In the genomic region with DNA sequence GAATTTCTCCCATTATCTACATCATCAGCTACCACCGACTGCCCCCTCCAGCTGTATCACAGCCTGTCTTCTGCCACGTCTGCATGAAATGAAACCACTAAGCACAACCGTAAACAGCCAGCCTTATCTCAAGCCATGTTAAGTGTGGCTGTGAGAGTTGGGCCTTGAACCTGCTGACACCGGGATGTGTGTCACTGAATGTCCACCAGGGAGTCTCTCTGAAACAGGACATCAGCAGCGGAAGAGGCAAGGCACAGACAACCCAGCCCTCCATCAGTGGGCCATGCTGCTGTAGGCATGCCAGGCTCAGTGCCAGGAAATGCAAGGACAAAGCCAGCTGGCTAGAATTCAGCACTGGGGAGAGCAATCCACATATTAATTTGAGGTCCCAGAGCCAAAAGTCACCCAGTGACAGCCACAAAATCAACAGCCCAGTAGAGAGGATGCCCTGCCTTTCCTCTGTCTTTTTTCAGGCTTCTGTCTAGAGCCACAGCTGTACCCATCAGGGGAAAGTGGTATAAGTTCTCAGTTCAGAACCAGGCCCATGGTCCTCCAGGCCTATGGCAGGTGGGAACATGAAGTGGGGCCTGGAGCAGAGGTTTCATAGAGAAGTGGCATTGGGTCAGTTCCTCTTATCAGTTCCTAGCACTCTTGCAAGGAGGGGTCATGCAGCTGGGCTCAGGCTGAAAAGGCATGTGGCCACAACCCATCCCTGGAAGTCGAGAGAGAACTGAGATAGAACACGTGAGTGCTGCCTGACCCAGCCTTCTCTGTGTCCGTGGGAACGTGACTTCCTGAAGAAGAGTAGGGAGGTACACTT, we compare ENCODE assay signal across 1 cellular context.
TF ChIP-seq lines count a peak whose summit lies in the region.

No MANE protein-coding gene starts in this region.

TF ChIP-seq in K562, 482 proteins besides CTCF, POLR2A, EP300 and RAD21 (continued from another document and continues in another):
- TF ChIP-seq, protein P1, sequence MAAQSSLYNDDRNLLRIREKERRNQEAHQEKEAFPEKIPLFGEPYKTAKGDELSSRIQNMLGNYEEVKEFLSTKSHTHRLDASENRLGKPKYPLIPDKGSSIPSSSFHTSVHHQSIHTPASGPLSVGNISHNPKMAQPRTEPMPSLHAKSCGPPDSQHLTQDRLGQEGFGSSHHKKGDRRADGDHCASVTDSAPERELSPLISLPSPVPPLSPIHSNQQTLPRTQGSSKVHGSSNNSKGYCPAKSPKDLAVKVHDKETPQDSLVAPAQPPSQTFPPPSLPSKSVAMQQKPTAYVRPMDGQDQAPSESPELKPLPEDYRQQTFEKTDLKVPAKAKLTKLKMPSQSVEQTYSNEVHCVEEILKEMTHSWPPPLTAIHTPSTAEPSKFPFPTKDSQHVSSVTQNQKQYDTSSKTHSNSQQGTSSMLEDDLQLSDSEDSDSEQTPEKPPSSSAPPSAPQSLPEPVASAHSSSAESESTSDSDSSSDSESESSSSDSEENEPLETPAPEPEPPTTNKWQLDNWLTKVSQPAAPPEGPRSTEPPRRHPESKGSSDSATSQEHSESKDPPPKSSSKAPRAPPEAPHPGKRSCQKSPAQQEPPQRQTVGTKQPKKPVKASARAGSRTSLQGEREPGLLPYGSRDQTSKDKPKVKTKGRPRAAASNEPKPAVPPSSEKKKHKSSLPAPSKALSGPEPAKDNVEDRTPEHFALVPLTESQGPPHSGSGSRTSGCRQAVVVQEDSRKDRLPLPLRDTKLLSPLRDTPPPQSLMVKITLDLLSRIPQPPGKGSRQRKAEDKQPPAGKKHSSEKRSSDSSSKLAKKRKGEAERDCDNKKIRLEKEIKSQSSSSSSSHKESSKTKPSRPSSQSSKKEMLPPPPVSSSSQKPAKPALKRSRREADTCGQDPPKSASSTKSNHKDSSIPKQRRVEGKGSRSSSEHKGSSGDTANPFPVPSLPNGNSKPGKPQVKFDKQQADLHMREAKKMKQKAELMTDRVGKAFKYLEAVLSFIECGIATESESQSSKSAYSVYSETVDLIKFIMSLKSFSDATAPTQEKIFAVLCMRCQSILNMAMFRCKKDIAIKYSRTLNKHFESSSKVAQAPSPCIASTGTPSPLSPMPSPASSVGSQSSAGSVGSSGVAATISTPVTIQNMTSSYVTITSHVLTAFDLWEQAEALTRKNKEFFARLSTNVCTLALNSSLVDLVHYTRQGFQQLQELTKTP (IDR thresholded peaks at IDR 0.05; ENCODE audit: low read depth in 1 of 2, partially characterized antibody in 2 of 2): no peak
- TF ChIP-seq, protein P2, sequence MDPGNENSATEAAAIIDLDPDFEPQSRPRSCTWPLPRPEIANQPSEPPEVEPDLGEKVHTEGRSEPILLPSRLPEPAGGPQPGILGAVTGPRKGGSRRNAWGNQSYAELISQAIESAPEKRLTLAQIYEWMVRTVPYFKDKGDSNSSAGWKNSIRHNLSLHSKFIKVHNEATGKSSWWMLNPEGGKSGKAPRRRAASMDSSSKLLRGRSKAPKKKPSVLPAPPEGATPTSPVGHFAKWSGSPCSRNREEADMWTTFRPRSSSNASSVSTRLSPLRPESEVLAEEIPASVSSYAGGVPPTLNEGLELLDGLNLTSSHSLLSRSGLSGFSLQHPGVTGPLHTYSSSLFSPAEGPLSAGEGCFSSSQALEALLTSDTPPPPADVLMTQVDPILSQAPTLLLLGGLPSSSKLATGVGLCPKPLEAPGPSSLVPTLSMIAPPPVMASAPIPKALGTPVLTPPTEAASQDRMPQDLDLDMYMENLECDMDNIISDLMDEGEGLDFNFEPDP (CRISPR knock-in tag; IDR thresholded peaks at IDR 0.05): no peak
- TF ChIP-seq NBN (IDR thresholded peaks at IDR 0.05; ENCODE audit: low read depth) (peak; percentile 50; the same call in 1 of the 2 replicates), DACH1 (IDR thresholded peaks at IDR 0.05; ENCODE audit: partially characterized antibody) (peak; percentile 36), POLR2G (IDR thresholded peaks at IDR 0.05; ENCODE audit: low read depth, low read length) (no peak), HCFC1 (IDR thresholded peaks at IDR 0.05; ENCODE audit: low read depth, low read length) (no peak), ZNF830 (CRISPR knock-in tag; IDR thresholded peaks at IDR 0.05) (no peak), ZNF174 (CRISPR knock-in tag; IDR thresholded peaks at IDR 0.05) (no peak), MXD1 (CRISPR knock-in tag; IDR thresholded peaks at IDR 0.05; ENCODE audit: borderline replicate concordance, poor library complexity, severe bottlenecking) (no peak), NR2C1 (IDR thresholded peaks at IDR 0.05) (0 out of 2 replicates have a peak, but pooled peaks have one; percentile 13), NR2C1 (tag; IDR thresholded peaks at IDR 0.05) (no peak), SMARCE1 (IDR thresholded peaks at IDR 0.05) (no peak), TCFL5 (CRISPR knock-in tag; conservative IDR thresholded peaks at IDR 0.05) (no peak), ZC3H4 (CRISPR knock-in tag; IDR thresholded peaks at IDR 0.05; ENCODE audit: borderline replicate concordance) (no peak), HDGF (IDR thresholded peaks at IDR 0.05) (no peak), SREBF1 (IDR thresholded peaks at IDR 0.05; ENCODE audit: borderline replicate concordance, low read depth, low read length) (no peak), ETV5 (CRISPR knock-in tag; IDR thresholded peaks at IDR 0.05; ENCODE audit: low read depth) (no peak), SMC3 (conservative IDR thresholded peaks at IDR 0.05; ENCODE audit: insufficient read depth, low read depth, low read length) (no peak), ZNF584 (CRISPR knock-in tag; IDR thresholded peaks at IDR 0.05; ENCODE audit: low read depth) (peak; percentile 88; the same call in 1 of the 2 replicates), TAF7 (tag; IDR thresholded peaks at IDR 0.05) (no peak), ARID2 (IDR thresholded peaks at IDR 0.05) (no peak), MBD2 (IDR thresholded peaks at IDR 0.05; ENCODE audit: borderline replicate concordance, low read depth) (no peak), ESRRA (IDR thresholded peaks at IDR 0.05; ENCODE audit: borderline replicate concordance, low read depth) (peak; percentile 14; the same call in 1 of the 2 replicates), NFYB (IDR thresholded peaks at IDR 0.05; ENCODE audit: extremely low read depth, insufficient read length) (no peak), OTX1 (CRISPR knock-in tag; IDR thresholded peaks at IDR 0.05) (no peak), CREM (IDR thresholded peaks at IDR 0.05; ENCODE audit: low read depth) (peak; percentile 49; the same call in 1 of the 2 replicates), SRSF7 (optimal IDR thresholded peaks at IDR 0.05; ENCODE audit: low read depth, low read length) (no peak), NUFIP1 (IDR thresholded peaks at IDR 0.05; ENCODE audit: partially characterized antibody) (no peak), HDAC1 (IDR thresholded peaks at IDR 0.05) (peak in 1 of 2 experiments; percentile 42; a peak in 1 of 4 replicates), SP1 (CRISPR knock-in tag; IDR thresholded peaks at IDR 0.05) (no peak), ZNF165 (CRISPR knock-in tag; IDR thresholded peaks at IDR 0.05; ENCODE audit: borderline replicate concordance) (no peak), CREB1 (IDR thresholded peaks at IDR 0.05) (no peak), CREB1 (CRISPR knock-in tag; IDR thresholded peaks at IDR 0.05) (no peak)
- TF ChIP-seq, protein P3, sequence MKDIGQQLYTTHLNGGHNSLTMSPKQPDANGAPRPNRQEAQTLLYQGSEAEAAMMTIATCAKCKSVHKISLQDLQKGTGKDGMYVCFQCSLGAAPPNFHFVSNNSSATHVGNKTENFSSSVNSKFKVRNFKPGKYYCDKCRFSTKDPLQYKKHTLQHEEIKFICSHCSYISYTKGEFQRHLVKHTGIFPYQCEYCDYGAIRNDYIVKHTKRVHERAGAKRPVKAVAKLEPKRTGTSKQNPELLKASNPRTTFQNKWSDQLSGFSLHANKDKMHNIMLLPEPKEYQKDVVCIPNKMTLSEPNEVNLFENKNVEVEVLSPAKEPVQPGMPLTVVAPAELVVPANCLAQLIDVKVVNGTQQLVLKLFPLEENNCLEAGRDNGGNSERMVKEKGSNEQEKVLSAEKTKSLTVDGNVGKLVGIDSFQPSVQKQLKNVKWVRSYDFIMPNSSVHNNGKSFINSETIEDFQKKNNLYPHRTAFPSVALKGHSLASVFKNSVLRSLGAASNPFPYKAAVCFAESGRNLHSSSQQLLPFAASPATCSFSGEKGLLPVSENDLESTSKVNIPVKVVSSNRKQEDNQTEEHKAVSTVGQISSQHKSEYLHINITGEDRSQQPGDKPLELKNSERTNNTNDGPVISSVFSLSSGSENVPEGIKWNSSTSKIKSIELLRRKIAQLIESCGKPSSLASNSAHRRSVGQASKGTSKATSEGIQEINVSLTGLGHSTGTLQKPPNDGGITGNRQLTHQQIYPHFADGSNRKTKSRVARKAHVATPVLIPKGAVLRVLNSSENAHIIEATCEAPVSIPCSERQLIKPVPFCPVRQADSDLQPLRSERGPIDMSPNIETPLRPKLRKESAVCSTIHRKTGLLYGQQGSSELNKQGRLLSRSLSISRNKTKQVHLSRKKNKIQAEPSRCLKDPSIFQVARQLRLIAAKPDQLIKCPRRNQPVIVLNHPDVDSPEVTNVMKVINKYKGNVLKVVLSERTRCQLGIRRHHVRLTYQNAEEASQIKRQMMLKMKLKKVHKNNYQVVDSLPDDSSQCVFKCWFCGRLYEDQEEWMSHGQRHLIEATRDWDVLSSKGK (CRISPR knock-in tag; IDR thresholded peaks at IDR 0.05): no peak
- TF ChIP-seq, protein P4, sequence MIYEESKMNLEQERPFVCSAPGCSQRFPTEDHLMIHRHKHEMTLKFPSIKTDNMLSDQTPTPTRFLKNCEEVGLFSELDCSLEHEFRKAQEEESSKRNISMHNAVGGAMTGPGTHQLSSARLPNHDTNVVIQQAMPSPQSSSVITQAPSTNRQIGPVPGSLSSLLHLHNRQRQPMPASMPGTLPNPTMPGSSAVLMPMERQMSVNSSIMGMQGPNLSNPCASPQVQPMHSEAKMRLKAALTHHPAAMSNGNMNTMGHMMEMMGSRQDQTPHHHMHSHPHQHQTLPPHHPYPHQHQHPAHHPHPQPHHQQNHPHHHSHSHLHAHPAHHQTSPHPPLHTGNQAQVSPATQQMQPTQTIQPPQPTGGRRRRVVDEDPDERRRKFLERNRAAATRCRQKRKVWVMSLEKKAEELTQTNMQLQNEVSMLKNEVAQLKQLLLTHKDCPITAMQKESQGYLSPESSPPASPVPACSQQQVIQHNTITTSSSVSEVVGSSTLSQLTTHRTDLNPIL (CRISPR knock-in tag; IDR thresholded peaks at IDR 0.05): no peak
- TF ChIP-seq, protein P5, sequence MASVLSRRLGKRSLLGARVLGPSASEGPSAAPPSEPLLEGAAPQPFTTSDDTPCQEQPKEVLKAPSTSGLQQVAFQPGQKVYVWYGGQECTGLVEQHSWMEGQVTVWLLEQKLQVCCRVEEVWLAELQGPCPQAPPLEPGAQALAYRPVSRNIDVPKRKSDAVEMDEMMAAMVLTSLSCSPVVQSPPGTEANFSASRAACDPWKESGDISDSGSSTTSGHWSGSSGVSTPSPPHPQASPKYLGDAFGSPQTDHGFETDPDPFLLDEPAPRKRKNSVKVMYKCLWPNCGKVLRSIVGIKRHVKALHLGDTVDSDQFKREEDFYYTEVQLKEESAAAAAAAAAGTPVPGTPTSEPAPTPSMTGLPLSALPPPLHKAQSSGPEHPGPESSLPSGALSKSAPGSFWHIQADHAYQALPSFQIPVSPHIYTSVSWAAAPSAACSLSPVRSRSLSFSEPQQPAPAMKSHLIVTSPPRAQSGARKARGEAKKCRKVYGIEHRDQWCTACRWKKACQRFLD (CRISPR knock-in tag; IDR thresholded peaks at IDR 0.05): 0 out of 2 replicates have a peak, but pooled peaks have one; percentile 57
- TF ChIP-seq, protein P6, sequence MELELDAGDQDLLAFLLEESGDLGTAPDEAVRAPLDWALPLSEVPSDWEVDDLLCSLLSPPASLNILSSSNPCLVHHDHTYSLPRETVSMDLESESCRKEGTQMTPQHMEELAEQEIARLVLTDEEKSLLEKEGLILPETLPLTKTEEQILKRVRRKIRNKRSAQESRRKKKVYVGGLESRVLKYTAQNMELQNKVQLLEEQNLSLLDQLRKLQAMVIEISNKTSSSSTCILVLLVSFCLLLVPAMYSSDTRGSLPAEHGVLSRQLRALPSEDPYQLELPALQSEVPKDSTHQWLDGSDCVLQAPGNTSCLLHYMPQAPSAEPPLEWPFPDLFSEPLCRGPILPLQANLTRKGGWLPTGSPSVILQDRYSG (tag; conservative IDR thresholded peaks at IDR 0.05; ENCODE audit: low read depth): no peak; the same call in 1 of the 2 replicates
- TF ChIP-seq, protein P7, sequence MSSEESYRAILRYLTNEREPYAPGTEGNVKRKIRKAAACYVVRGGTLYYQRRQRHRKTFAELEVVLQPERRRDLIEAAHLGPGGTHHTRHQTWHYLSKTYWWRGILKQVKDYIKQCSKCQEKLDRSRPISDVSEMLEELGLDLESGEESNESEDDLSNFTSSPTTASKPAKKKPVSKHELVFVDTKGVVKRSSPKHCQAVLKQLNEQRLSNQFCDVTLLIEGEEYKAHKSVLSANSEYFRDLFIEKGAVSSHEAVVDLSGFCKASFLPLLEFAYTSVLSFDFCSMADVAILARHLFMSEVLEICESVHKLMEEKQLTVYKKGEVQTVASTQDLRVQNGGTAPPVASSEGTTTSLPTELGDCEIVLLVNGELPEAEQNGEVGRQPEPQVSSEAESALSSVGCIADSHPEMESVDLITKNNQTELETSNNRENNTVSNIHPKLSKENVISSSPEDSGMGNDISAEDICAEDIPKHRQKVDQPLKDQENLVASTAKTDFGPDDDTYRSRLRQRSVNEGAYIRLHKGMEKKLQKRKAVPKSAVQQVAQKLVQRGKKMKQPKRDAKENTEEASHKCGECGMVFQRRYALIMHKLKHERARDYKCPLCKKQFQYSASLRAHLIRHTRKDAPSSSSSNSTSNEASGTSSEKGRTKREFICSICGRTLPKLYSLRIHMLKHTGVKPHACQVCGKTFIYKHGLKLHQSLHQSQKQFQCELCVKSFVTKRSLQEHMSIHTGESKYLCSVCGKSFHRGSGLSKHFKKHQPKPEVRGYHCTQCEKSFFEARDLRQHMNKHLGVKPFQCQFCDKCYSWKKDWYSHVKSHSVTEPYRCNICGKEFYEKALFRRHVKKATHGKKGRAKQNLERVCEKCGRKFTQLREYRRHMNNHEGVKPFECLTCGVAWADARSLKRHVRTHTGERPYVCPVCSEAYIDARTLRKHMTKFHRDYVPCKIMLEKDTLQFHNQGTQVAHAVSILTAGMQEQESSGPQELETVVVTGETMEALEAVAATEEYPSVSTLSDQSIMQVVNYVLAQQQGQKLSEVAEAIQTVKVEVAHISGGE (CRISPR knock-in tag; IDR thresholded peaks at IDR 0.05): no peak
- TF ChIP-seq, protein P8, sequence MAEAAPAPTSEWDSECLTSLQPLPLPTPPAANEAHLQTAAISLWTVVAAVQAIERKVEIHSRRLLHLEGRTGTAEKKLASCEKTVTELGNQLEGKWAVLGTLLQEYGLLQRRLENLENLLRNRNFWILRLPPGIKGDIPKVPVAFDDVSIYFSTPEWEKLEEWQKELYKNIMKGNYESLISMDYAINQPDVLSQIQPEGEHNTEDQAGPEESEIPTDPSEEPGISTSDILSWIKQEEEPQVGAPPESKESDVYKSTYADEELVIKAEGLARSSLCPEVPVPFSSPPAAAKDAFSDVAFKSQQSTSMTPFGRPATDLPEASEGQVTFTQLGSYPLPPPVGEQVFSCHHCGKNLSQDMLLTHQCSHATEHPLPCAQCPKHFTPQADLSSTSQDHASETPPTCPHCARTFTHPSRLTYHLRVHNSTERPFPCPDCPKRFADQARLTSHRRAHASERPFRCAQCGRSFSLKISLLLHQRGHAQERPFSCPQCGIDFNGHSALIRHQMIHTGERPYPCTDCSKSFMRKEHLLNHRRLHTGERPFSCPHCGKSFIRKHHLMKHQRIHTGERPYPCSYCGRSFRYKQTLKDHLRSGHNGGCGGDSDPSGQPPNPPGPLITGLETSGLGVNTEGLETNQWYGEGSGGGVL (CRISPR knock-in tag; IDR thresholded peaks at IDR 0.05): no peak
